Comparison of ENCODE assay signal across 8 cellular contexts in genomic region chr9:96566401-96567202, GRCh38. TPM values are rescaled to one million over a fixed set of nuclear protein-coding genes. Genes with fewer than 3 reads are reported as not detected.
DNase-seq lines count a peak whose midpoint lies in the region; ATAC-seq and TF ChIP-seq lines count a peak whose summit lies in the region.

No MANE protein-coding gene starts in this region.

- H3K9me3 ChIP-seq in Panc1 (ENCODE audit: control insufficient read depth, insufficient read depth, low read depth, low read length) = no peaks in the 10 kb centered on the region

- H3K9me3 Mint-ChIP-seq in nephron = no peaks in the 10 kb centered on the region

- H3K4me3 ChIP-seq in AG04449 (ENCODE audit: low read depth, low read length) (peak overlapping the region; percentile 67), Panc1 (ENCODE audit: low read depth in 2 of 2, low read length in 2 of 2) (peak overlapping the region; percentile 48 to 55)

- CTCF ChIA-PET in AG04449 (lab: Yijun Ruan, JAX) (interaction anchor here (0.7 to 2.7 kb wide), 9 partner anchors 10 to 151 kb away, joined by 3 to 34 read pairs (median 3); no protein-coding TSS in a partner anchor), Panc1 (lab: Charles Lee) (interaction anchor here (0.5 to 0.6 kb wide), 2 partner anchors 59 to 1019 kb away, joined by 3 to 4 read pairs; no protein-coding TSS in a partner anchor)

- H3K4me3 Mint-ChIP-seq in nephron = peak overlapping the region; percentile 85 to 93 (median 85)

- peaks cover 9% of the 10 kb centered on the region for H3K4me1 ChIP-seq in Panc1 (ENCODE audit: control insufficient read depth, insufficient read depth, low read length)

- peaks cover 7% of the 10 kb centered on the region for H3K36me3 Mint-ChIP-seq in nephron (ENCODE audit: low read depth)

- peak overlapping the region; percentile 70 to 89 (median 80) for H3K27ac Mint-ChIP-seq in nephron

- no peaks in the 10 kb centered on the region for H3K36me3 ChIP-seq in Panc1 (ENCODE audit: control insufficient read depth, insufficient read depth, low read length)

- H3K4me1 Mint-ChIP-seq in nephron = peaks cover 33% of the 10 kb centered on the region

- H3K27ac ChIP-seq in Panc1 (ENCODE audit: low read length) = peak overlapping the region; percentile 74

- in situ Hi-C loops in Panc1 (cut with HindIII; ENCODE audit: low pct_unique_long_range_greater_than_20kb, low sequenced_read_pairs) = no loop called here

- BruUV-seq in Panc1 (replicated peaks; lab: Mats Ljungman, UMichigan) = no TSS peak

- ATAC-seq in GM18511 (IDR thresholded peaks at IDR 0.05; ENCODE audit: unreplicated experiment) (peak; percentile 94), HG03045 (IDR thresholded peaks at IDR 0.05; ENCODE audit: unreplicated experiment) (peak; percentile 88), Panc1 (peak; percentile 93)

- no peaks in the 10 kb centered on the region for H3K27me3 Mint-ChIP-seq in nephron (ENCODE audit: low read depth)

- POLR2A ChIA-PET in AG04449 (lab: Yijun Ruan, JAX) (interaction anchor here (1.9 to 2.1 kb wide), 2 partner anchors 11 to 13 kb away, joined by 6 to 8 read pairs; no protein-coding TSS in a partner anchor), Panc1 (lab: Charles Lee) (no interaction called here)

- TF ChIP-seq CTCF in AG04449 (IDR thresholded peaks at IDR 0.05; ENCODE audit: insufficient read depth, low read length, missing control alignments) (peak; percentile 65), Panc1 (IDR thresholded peaks at IDR 0.05) (peak; percentile 80), nephron (IDR thresholded peaks at IDR 0.05; ENCODE audit: unreplicated experiment in 3 of 3) (peak; percentile 50 to 66 (median 54))

- DNase-seq in AG04449 (ENCODE audit: low read depth, low spot score) = no peak
- no peak for DNase-seq in Panc1 (ENCODE audit: low read depth, low spot score)
- peak; percentile 67 for DNase-seq in activated T-helper 9 cell treated with anti-CD3 and anti-CD28 coated beads, Interleukin-2, amount 50 U/mL, for 16 hours (ENCODE audit: low read depth)
- peak; percentile 56 for DNase-seq in fibroblast of peridontal ligament (ENCODE audit: extremely low read depth)
- DNase-seq in stimulated activated naive CD4-positive, alpha-beta T cell treated with Interleukin-2 at 50 U/mL for 16 hours (lab: John Stamatoyannopoulos, UW) = peak; percentile 82

- no peaks in the 10 kb centered on the region for H3K27me3 ChIP-seq in Panc1 (ENCODE audit: control insufficient read depth, insufficient read depth, low read length)

- intact Hi-C loops in Panc1 (cut with micrococcal nuclease; ENCODE audit: unreplicated experiment) = no loop called here

RNA-seq across cellular contexts. Expression of gene CDC14B, which starts 53.0 kb away (rescaled TPM):
- total RNA-seq in Panc1 (2021; ENCODE audit: unreplicated experiment) = 11.8 TPM
- polyA plus RNA-seq in Panc1 (2012; ENCODE audit: insufficient read length) = 5.0 TPM

Comparison
In these comparisons a context has a peak if more than half of its experiments do, and no peak if none do; other contexts are left out.
1. DNase-seq: peak in activated T-helper 9 cell treated with anti-CD3 and anti-CD28 coated beads, Interleukin-2, amount 50 U/mL, for 16 hours (single experiment), fibroblast of peridontal ligament (single experiment) and stimulated activated naive CD4-positive, alpha-beta T cell treated with Interleukin-2 at 50 U/mL for 16 hours (single experiment); none in AG04449 (single experiment) and Panc1 (single experiment).
2. Peak in every context shown above with its lines, with median percentiles within 50 percentile points of each other: CTCF ChIP-seq and ATAC-seq.